ENCODE assay signal across 19 cellular contexts in genomic region chr9:88681434-88681833, GRCh38.
DNase-seq lines count a peak whose midpoint lies in the region; ATAC-seq, FAIRE-seq and TF ChIP-seq lines count a peak whose summit lies in the region.
"Had no signal": no experiment of that assay in that cellular context is flagged by ENCODE, and none has a peak within 500 bp of the region (broad histone marks: within the 10 kb centered on the region; RNA-seq: fewer than 3 reads in every experiment).

No MANE protein-coding gene starts in this region.

- H3K9me3 ChIP-seq in Caco-2: no peaks in the 10 kb centered on the region
- no peaks in the 10 kb centered on the region for H3K9me3 ChIP-seq in small intestine (ENCODE audit: control insufficient read depth, low read depth)
- H3K9me3 ChIP-seq in upper lobe of right lung: no peaks in the 10 kb centered on the region

- CTCF ChIA-PET in Caco-2 (lab: Charles Lee): no interaction called here

- no TSS peak for BruUV-seq in Caco-2 (replicated peaks; lab: Mats Ljungman, UMichigan)

- H3K9me3 Mint-ChIP-seq in Caco-2 (ENCODE audit: unreplicated experiment) (no peaks in the 10 kb centered on the region), glutamatergic neuron (ENCODE audit: unreplicated experiment) (peaks cover 5% of the 10 kb centered on the region)
- H3K9me3 Mint-ChIP-seq: CD8-positive, alpha-beta T cell had no signal

- DNase-seq in Caco-2 (peak; percentile 19 to 39), bronchial epithelial cell (ENCODE audit: low read depth) (no peak), mucosa of gallbladder (ENCODE audit: low spot score) (peak; percentile 5), small intestine (peak; percentile 18), omental fat pad (ENCODE audit: low spot score) (no peak), glutamatergic neuron (no peak), upper lobe of right lung (no peak)
- DNase-seq: CD8-positive, alpha-beta T cell; DMS79 treated with DMSO at 0.1 percent for 48 hours; GOT3; H7; HFFc6 had no signal

- no peaks in the 10 kb centered on the region for H3K27me3 Mint-ChIP-seq in Caco-2 (ENCODE audit: insufficient read depth, unreplicated experiment)
- H3K27me3 Mint-ChIP-seq in glutamatergic neuron (ENCODE audit: unreplicated experiment): peaks cover 5% of the 10 kb centered on the region
- H3K27me3 Mint-ChIP-seq: IgD-negative memory B cell had no signal

- TF ChIP-seq CTCF in Caco-2 (IDR thresholded peaks at IDR 0.05; ENCODE audit: insufficient read depth in 1 of 2, low read depth in 1 of 2, low read length in 1 of 2, severe bottlenecking in 1 of 2, unreplicated experiment in 1 of 2) (no peak), bronchial epithelial cell (IDR thresholded peaks at IDR 0.05; ENCODE audit: insufficient read depth, low read length, severe bottlenecking) (no peak), omental fat pad (IDR thresholded peaks at IDR 0.05) (no peak), glutamatergic neuron (IDR thresholded peaks at IDR 0.05; ENCODE audit: partially characterized antibody, unreplicated experiment) (no peak), upper lobe of right lung (IDR thresholded peaks at IDR 0.05) (no peak)

- H3K4me3 ChIP-seq in Caco-2 (ENCODE audit: low read depth, low read length): no peak overlapping the region
- no peak overlapping the region for H3K4me3 ChIP-seq in bronchial epithelial cell (ENCODE audit: low read depth, low read length)
- H3K4me3 ChIP-seq in small intestine (ENCODE audit: low read depth in 1 of 2, low read length in 2 of 2): no peak overlapping the region
- H3K4me3 ChIP-seq in upper lobe of right lung: no peak overlapping the region
- H3K4me3 ChIP-seq: BLaER1 treated with 17β-estradiol and CSF1 and Interleukin-3, amounts not matched to agents 10 nM and 100 nM; GM12878 had no signal

- H3K36me3 ChIP-seq in Caco-2 (ENCODE audit: control insufficient read depth, insufficient read depth, low read length) (no peaks in the 10 kb centered on the region), bronchial epithelial cell (ENCODE audit: control insufficient read depth, insufficient read depth, low read length) (no peaks in the 10 kb centered on the region), small intestine (ENCODE audit: control insufficient read depth in 2 of 2, insufficient read depth in 2 of 2, low read length in 2 of 2) (no peaks in the 10 kb centered on the region), upper lobe of right lung (no peaks in the 10 kb centered on the region)
- H3K36me3 ChIP-seq: BLaER1 treated with 17β-estradiol and CSF1 and Interleukin-3, amounts not matched to agents 10 nM and 100 nM had no signal

- peaks cover 7% of the 10 kb centered on the region; the same call in 1 of the 2 replicates for H3K4me1 ChIP-seq in Caco-2
- no peaks in the 10 kb centered on the region for H3K4me1 ChIP-seq in small intestine (ENCODE audit: control insufficient read depth in 2 of 2, insufficient read depth in 1 of 2, low read depth in 1 of 2, low read length in 1 of 2)
- H3K4me1 ChIP-seq in upper lobe of right lung: no peaks in the 10 kb centered on the region

- H3K27ac ChIP-seq in small intestine (ENCODE audit: low read depth in 1 of 2, low read length in 1 of 2) (no peak overlapping the region), upper lobe of right lung (no peak overlapping the region)
- H3K27ac ChIP-seq: BLaER1 treated with 17β-estradiol and CSF1 and Interleukin-3, amounts not matched to agents 10 nM and 100 nM; HL-60 had no signal

- 45 to 76% (median 53%) methylated on average over 8 of the region's 8 CpGs for WGBS in small intestine, 3 donors

- intact Hi-C loops in Caco-2 (cut with micrococcal nuclease; ENCODE audit: unreplicated experiment): no loop called here
- intact Hi-C loops in upper lobe of right lung (cut with DNase I): no loop called here

- H3K36me3 Mint-ChIP-seq in Caco-2 (ENCODE audit: insufficient read depth, unreplicated experiment) (no peaks in the 10 kb centered on the region), glutamatergic neuron (ENCODE audit: unreplicated experiment) (peaks cover 13% of the 10 kb centered on the region)
- H3K36me3 Mint-ChIP-seq: CD8-positive, alpha-beta T cell had no signal

- FAIRE-seq in bronchial epithelial cell (lab: Jason Lieb, UNC): peak; percentile 60
- FAIRE-seq in small intestine (lab: Jason Lieb, UNC): no peak
- FAIRE-seq: D721Med, GM12878 had no signal

- ATAC-seq in omental fat pad (ENCODE audit: low FRiP score) (no peak), upper lobe of right lung (no peak)
- ATAC-seq: CD8-positive, alpha-beta T cell; GM12878; HCT116 had no signal

- POLR2A ChIA-PET in Caco-2 (lab: Charles Lee): no interaction called here

- H3K27me3 ChIP-seq in Caco-2 (replicated peaks; ENCODE audit: control insufficient read depth, insufficient read depth, low read length) (no peaks in the 10 kb centered on the region), bronchial epithelial cell (ENCODE audit: control insufficient read depth, insufficient read depth, low read length) (no peaks in the 10 kb centered on the region), small intestine (ENCODE audit: control insufficient read depth in 2 of 2, insufficient read depth in 2 of 2, low read length in 2 of 2) (no peaks in the 10 kb centered on the region), upper lobe of right lung (no peaks in the 10 kb centered on the region)
- H3K27me3 ChIP-seq: BLaER1 treated with 17β-estradiol and CSF1 and Interleukin-3, amounts not matched to agents 10 nM and 100 nM had no signal

- H3K27ac Mint-ChIP-seq in Caco-2 (ENCODE audit: unreplicated experiment): no peak overlapping the region
- H3K27ac Mint-ChIP-seq in glutamatergic neuron (ENCODE audit: unreplicated experiment): no peak overlapping the region
- H3K27ac Mint-ChIP-seq: B cell; CD8-positive, alpha-beta T cell had no signal

- H3K4me1 Mint-ChIP-seq in Caco-2 (ENCODE audit: low read depth, unreplicated experiment): no peaks in the 10 kb centered on the region
- peaks cover 7% of the 10 kb centered on the region for H3K4me1 Mint-ChIP-seq in glutamatergic neuron (ENCODE audit: low read depth, unreplicated experiment)
- H3K4me1 Mint-ChIP-seq: B cell, IgD-negative memory B cell had no signal

- H3K4me3 Mint-ChIP-seq in Caco-2 (ENCODE audit: unreplicated experiment) (no peak overlapping the region), glutamatergic neuron (ENCODE audit: unreplicated experiment) (no peak overlapping the region)
- H3K4me3 Mint-ChIP-seq: B cell; CD8-positive, alpha-beta T cell; IgD-negative memory B cell had no signal

Comparison
In these comparisons a context has a peak if more than half of its experiments do, and no peak if none do; other contexts are left out.
1. DNase-seq: peak in Caco-2 (2 of 2), mucosa of gallbladder (single experiment) and small intestine (single experiment); none in bronchial epithelial cell (single experiment), omental fat pad (single experiment), glutamatergic neuron (single experiment) and upper lobe of right lung (single experiment).